Comparison of ENCODE assay signal across 2 cellular contexts in genomic region chr2:10071595-10071994, GRCh38.
TF ChIP-seq lines count a peak whose summit lies in the region.

No MANE protein-coding gene starts in this region.

TF ChIP-seq in HepG2, 621 proteins besides CTCF, POLR2A, EP300 and RAD21:
- TF ChIP-seq ZNF616 (CRISPR knock-in tag; IDR thresholded peaks at IDR 0.05; ENCODE audit: low read depth): no peak
- no peak for TF ChIP-seq EHMT2 (IDR thresholded peaks at IDR 0.05; ENCODE audit: borderline replicate concordance, low read depth, low read length)
- TF ChIP-seq ZNF629 (CRISPR knock-in tag; conservative IDR thresholded peaks at IDR 0.05): no peak
- no peak for TF ChIP-seq HNF4A (CRISPR knock-in tag; IDR thresholded peaks at IDR 0.05)
- no peak for TF ChIP-seq EEA1 (CRISPR knock-in tag; IDR thresholded peaks at IDR 0.05; ENCODE audit: borderline replicate concordance)
- TF ChIP-seq MTF2 (CRISPR knock-in tag; IDR thresholded peaks at IDR 0.05; ENCODE audit: borderline replicate concordance): no peak
- no peak for TF ChIP-seq AKNA (CRISPR knock-in tag; IDR thresholded peaks at IDR 0.05; ENCODE audit: borderline replicate concordance)

TF ChIP-seq in GM12891, 5 proteins besides CTCF, POLR2A, EP300 and RAD21:
- TF ChIP-seq POU2F2 (IDR thresholded peaks at IDR 0.05; ENCODE audit: low read depth, low read length): no peak
- TF ChIP-seq TAF1 (IDR thresholded peaks at IDR 0.05; ENCODE audit: low read depth, low read length): no peak
- no peak for TF ChIP-seq PAX5 (IDR thresholded peaks at IDR 0.05; ENCODE audit: insufficient read depth, low read length, severe bottlenecking)
- no peak for TF ChIP-seq POLR2AphosphoS5 (IDR thresholded peaks at IDR 0.05; ENCODE audit: low read depth, low read length)
- no peak for TF ChIP-seq SPI1 (IDR thresholded peaks at IDR 0.05; ENCODE audit: low read depth, low read length)
